8 cellular contexts compared by ENCODE assay signal in the genomic region with DNA sequence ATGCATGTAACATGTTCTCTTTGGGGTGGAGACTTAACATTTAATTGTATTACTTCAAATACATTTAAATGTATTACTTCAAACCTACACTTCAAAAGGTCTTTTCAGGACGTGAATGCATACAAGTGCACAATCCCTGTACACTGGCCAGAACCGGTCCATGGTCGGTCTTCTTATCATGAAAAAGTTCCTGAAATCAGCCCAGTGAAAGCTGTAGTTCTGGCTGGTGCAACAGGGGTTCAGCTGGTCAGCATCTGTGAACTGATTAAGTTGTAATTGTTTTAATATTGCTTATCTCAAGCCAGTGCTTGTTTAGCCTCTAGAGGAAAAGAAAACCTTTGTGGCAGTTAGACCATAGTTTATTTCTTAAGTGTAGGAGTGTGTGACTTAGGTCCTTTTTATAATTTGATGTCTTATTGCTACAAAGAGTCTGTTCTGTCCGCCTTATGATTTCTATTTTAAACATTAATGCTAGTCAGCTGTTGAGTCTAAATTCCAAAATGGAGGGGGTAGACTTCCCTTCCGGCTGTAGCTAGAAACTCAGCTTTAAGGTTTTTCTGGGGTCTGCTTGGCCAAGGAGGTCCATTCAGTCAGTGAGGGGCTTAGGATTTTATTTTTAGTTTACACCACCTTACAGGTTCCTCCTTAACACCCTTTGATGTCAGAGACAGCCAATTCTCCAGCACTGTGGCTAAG. TPM values are rescaled to one million over a fixed set of nuclear protein-coding genes. Genes with fewer than 3 reads are reported as not detected.
DNase-seq lines count a peak whose midpoint lies in the region; ATAC-seq lines count a peak whose summit lies in the region.

No MANE protein-coding gene starts in this region.

- peak overlapping the region; percentile 77 for H3K4me3 Mint-ChIP-seq in activated CD4-positive, alpha-beta memory T cell treated with anti-CD3 and anti-CD28 coated beads, Interleukin-2, amount 10 ng/mL, durations not matched to agents 7 days and 5 days
- H3K4me3 Mint-ChIP-seq in stimulated activated memory B cell treated with anti-CD40 and anti-IgM and Interleukin-4, amounts not matched to agents 10 μg/mL and 1 μg/mL and 100 μg/mL, for 72 hours, result peak overlapping the region; percentile 74

- in situ Hi-C loops in HAP-1 (cut with MboI; ENCODE audit: low sequenced_read_pairs), result no loop called here

- H3K27ac ChIP-seq in iPS DF 6.9 (ENCODE audit: low read length), result no peak overlapping the region

- no peaks in the 10 kb centered on the region for H3K36me3 Mint-ChIP-seq in activated CD4-positive, alpha-beta memory T cell treated with anti-CD3 and anti-CD28 coated beads, Interleukin-2, amount 10 ng/mL, durations not matched to agents 7 days and 5 days (ENCODE audit: low read depth)
- H3K36me3 Mint-ChIP-seq in stimulated activated memory B cell treated with anti-CD40 and anti-IgM and Interleukin-4, amounts not matched to agents 10 μg/mL and 1 μg/mL and 100 μg/mL, for 72 hours, result peaks cover 7% of the 10 kb centered on the region

- no peaks in the 10 kb centered on the region for H3K9me3 Mint-ChIP-seq in activated CD4-positive, alpha-beta memory T cell treated with anti-CD3 and anti-CD28 coated beads, Interleukin-2, amount 10 ng/mL, durations not matched to agents 7 days and 5 days
- H3K9me3 Mint-ChIP-seq in stimulated activated memory B cell treated with anti-CD40 and anti-IgM and Interleukin-4, amounts not matched to agents 10 μg/mL and 1 μg/mL and 100 μg/mL, for 72 hours, result no peaks in the 10 kb centered on the region

- H3K36me3 ChIP-seq in HAP-1 (replicated peaks), result no peaks in the 10 kb centered on the region
- no peaks in the 10 kb centered on the region; the same call in 1 of the 2 replicates for H3K36me3 ChIP-seq in iPS DF 6.9 (ENCODE audit: control insufficient read depth, insufficient read depth, low read length)

- H3K4me1 ChIP-seq in HAP-1 (peaks cover 8% of the 10 kb centered on the region), iPS DF 6.9 (ENCODE audit: control insufficient read depth, insufficient read depth, low read length) (peaks cover 4% of the 10 kb centered on the region; the same call in 1 of the 2 replicates)

- no CpG with 5 or more reads among the region's 5 CpGs for WGBS in iPS DF 6.9 (ENCODE audit: insufficient coverage, insufficient read length)

- POLR2A ChIA-PET in activated CD4-positive, alpha-beta memory T cell treated with anti-CD3 and anti-CD28 coated beads, Interleukin-2, amount 10 ng/mL, durations not matched to agents 7 days and 5 days (lab: Charles Lee), result no interaction called here

- H3K4me1 Mint-ChIP-seq in activated CD4-positive, alpha-beta memory T cell treated with anti-CD3 and anti-CD28 coated beads, Interleukin-2, amount 10 ng/mL, durations not matched to agents 7 days and 5 days, result peaks cover 12% of the 10 kb centered on the region
- H3K4me1 Mint-ChIP-seq in stimulated activated memory B cell treated with anti-CD40 and anti-IgM and Interleukin-4, amounts not matched to agents 10 μg/mL and 1 μg/mL and 100 μg/mL, for 72 hours, result peaks cover 13% of the 10 kb centered on the region

- CTCF ChIA-PET in activated CD4-positive, alpha-beta memory T cell treated with anti-CD3 and anti-CD28 coated beads, Interleukin-2, amount 10 ng/mL, durations not matched to agents 7 days and 5 days (lab: Charles Lee), result interaction anchor here (1.2 kb wide), 1 partner anchor 13 kb away, joined by 3 read pairs; no protein-coding TSS in a partner anchor

- H3K27me3 ChIP-seq in HAP-1 (ENCODE audit: low read depth) (no peaks in the 10 kb centered on the region), iPS DF 6.9 (ENCODE audit: control insufficient read depth, insufficient read depth, low read length) (no peaks in the 10 kb centered on the region)

- no peaks in the 10 kb centered on the region for H3K9me3 ChIP-seq in HAP-1
- no peaks in the 10 kb centered on the region for H3K9me3 ChIP-seq in iPS DF 6.9 (ENCODE audit: control insufficient read depth, insufficient read depth, low read length)

- H3K27me3 Mint-ChIP-seq in activated CD4-positive, alpha-beta memory T cell treated with anti-CD3 and anti-CD28 coated beads, Interleukin-2, amount 10 ng/mL, durations not matched to agents 7 days and 5 days, result peaks cover 53% of the 10 kb centered on the region
- peaks cover 67% of the 10 kb centered on the region for H3K27me3 Mint-ChIP-seq in stimulated activated memory B cell treated with anti-CD40 and anti-IgM and Interleukin-4, amounts not matched to agents 10 μg/mL and 1 μg/mL and 100 μg/mL, for 72 hours

- H3K4me3 ChIP-seq in HAP-1 (peak overlapping the region; percentile 49), iPS DF 6.9 (ENCODE audit: low read length) (peak overlapping the region; percentile 85; the same call in 1 of the 2 replicates)

- H3K27ac Mint-ChIP-seq in activated CD4-positive, alpha-beta memory T cell treated with anti-CD3 and anti-CD28 coated beads, Interleukin-2, amount 10 ng/mL, durations not matched to agents 7 days and 5 days, result no peak overlapping the region
- no peak overlapping the region for H3K27ac Mint-ChIP-seq in stimulated activated memory B cell treated with anti-CD40 and anti-IgM and Interleukin-4, amounts not matched to agents 10 μg/mL and 1 μg/mL and 100 μg/mL, for 72 hours

- no peak for DNase-seq in HAP-1 (ENCODE audit: low spot score in 2 of 2)
- DNase-seq in activated CD4-positive, alpha-beta memory T cell treated with anti-CD3 and anti-CD28 coated beads, Interleukin-2, amount 10 ng/mL, durations not matched to agents 7 days and 5 days, result no peak
- DNase-seq in iPS DF 6.9 (ENCODE audit: low read depth, low spot score), result no peak
- no peak for DNase-seq in cerebellum (ENCODE audit: low spot score)
- no peak for DNase-seq in T-helper 9 cell
- no peak for DNase-seq in NCI-H524 treated with DMSO at 0.1 percent for 48 hours (lab: John Stamatoyannopoulos, UW)
- no peak for DNase-seq in HPDE6-E6E7 (ENCODE audit: extremely low spot score)

- no peak for ATAC-seq in stimulated activated memory B cell treated with anti-CD40 and anti-IgM and Interleukin-4, amounts not matched to agents 10 μg/mL and 1 μg/mL and 100 μg/mL, for 72 hours

RNA-seq across cellular contexts. Expression of a gene that starts 0.8 kb away (rescaled TPM):
- total RNA-seq in activated CD4-positive, alpha-beta memory T cell treated with anti-CD3 and anti-CD28 coated beads, Interleukin-2, amount 10 ng/mL, durations not matched to agents 7 days and 5 days, result under 1 TPM; 0.88 to 0.93 TPM
- 16.3 TPM for total RNA-seq in cerebellum
